Comparison of ENCODE assay signal across 11 cellular contexts in genomic region chr15:73691398-73691797, GRCh38. TPM values are rescaled to one million over a fixed set of nuclear protein-coding genes. Genes with fewer than 3 reads are reported as not detected.
DNase-seq lines count a peak whose midpoint lies in the region; ATAC-seq and TF ChIP-seq lines count a peak whose summit lies in the region.
"Had no signal": no experiment of that assay in that cellular context is flagged by ENCODE, and none has a peak within 500 bp of the region (broad histone marks: within the 10 kb centered on the region; RNA-seq: fewer than 3 reads in every experiment).

No MANE protein-coding gene starts in this region.

- no peak overlapping the region for H3K4me3 Mint-ChIP-seq in activated CD4-positive, alpha-beta T cell treated with anti-CD3 and anti-CD28 coated beads for 36 hours

- no peaks in the 10 kb centered on the region for H3K9me3 ChIP-seq in tibial artery
- H3K9me3 ChIP-seq: uterus had no signal

- H3K27ac Mint-ChIP-seq in activated CD4-positive, alpha-beta T cell treated with anti-CD3 and anti-CD28 coated beads for 36 hours: no peak overlapping the region

- CTCF ChIA-PET in activated CD4-positive, alpha-beta T cell treated with anti-CD3 and anti-CD28 coated beads for 36 hours (lab: Charles Lee): interaction anchor here (0.8 to 2.3 kb wide), 3 partner anchors 14 to 57 kb away, joined by 3 to 16 read pairs (median 7); no protein-coding TSS in a partner anchor

- POLR2A ChIA-PET in activated CD4-positive, alpha-beta T cell treated with anti-CD3 and anti-CD28 coated beads for 36 hours (lab: Charles Lee): no interaction called here

- H3K4me1 Mint-ChIP-seq in activated CD4-positive, alpha-beta T cell treated with anti-CD3 and anti-CD28 coated beads for 36 hours: peaks cover 8% of the 10 kb centered on the region

- intact Hi-C loops in activated CD4-positive, alpha-beta T cell treated with anti-CD3 and anti-CD28 coated beads for 36 hours (cut with DNase I, micrococcal nuclease): loop anchor here in 1 of 2 experiments (10.0 kb wide), 1 partner anchor 387 kb away; no protein-coding TSS in a partner anchor
- intact Hi-C loops in tibial artery (cut with DNase I; ENCODE audit: low total_unique reads): loop anchor here (10.0 kb wide), 1 partner anchor 213 kb away; no protein-coding TSS in a partner anchor

- no peaks in the 10 kb centered on the region for H3K36me3 ChIP-seq in kidney epithelial cell (ENCODE audit: control insufficient read depth, insufficient read depth, low read length)
- no peaks in the 10 kb centered on the region for H3K36me3 ChIP-seq in tibial artery
- H3K36me3 ChIP-seq: uterus had no signal

- peaks cover 0 to 95% (median 67%) of the 10 kb centered on the region in 4 donors for H3K4me1 ChIP-seq in tibial artery

- no peaks in the 10 kb centered on the region for H3K36me3 Mint-ChIP-seq in activated CD4-positive, alpha-beta T cell treated with anti-CD3 and anti-CD28 coated beads for 36 hours (ENCODE audit: low read depth)

- no peak overlapping the region for H3K4me3 ChIP-seq in kidney epithelial cell (ENCODE audit: low read depth, low read length)
- no peak overlapping the region for H3K4me3 ChIP-seq in tibial artery
- H3K4me3 ChIP-seq: uterus had no signal

- peaks cover 40% of the 10 kb centered on the region for H3K27me3 Mint-ChIP-seq in activated CD4-positive, alpha-beta T cell treated with anti-CD3 and anti-CD28 coated beads for 36 hours

- ATAC-seq in activated CD4-positive, alpha-beta T cell treated with anti-CD3 and anti-CD28 coated beads for 36 hours: no peak
- ATAC-seq in GM21825 (IDR thresholded peaks at IDR 0.05; ENCODE audit: unreplicated experiment) (no peak), GM21381 (IDR thresholded peaks at IDR 0.05; ENCODE audit: unreplicated experiment) (no peak), GM21360 (IDR thresholded peaks at IDR 0.05; ENCODE audit: unreplicated experiment) (no peak)

- no peaks in the 10 kb centered on the region for H3K27me3 ChIP-seq in kidney epithelial cell (ENCODE audit: control insufficient read depth, insufficient read depth, low read length)
- no peaks in the 10 kb centered on the region for H3K27me3 ChIP-seq in tibial artery
- H3K27me3 ChIP-seq: uterus had no signal

- H3K27ac ChIP-seq in tibial artery: peak overlapping the region; percentile 29 to 49
- H3K27ac ChIP-seq: uterus had no signal

- no peaks in the 10 kb centered on the region for H3K9me3 Mint-ChIP-seq in activated CD4-positive, alpha-beta T cell treated with anti-CD3 and anti-CD28 coated beads for 36 hours (ENCODE audit: low read depth)

- TF ChIP-seq CTCF in kidney epithelial cell (IDR thresholded peaks at IDR 0.05; ENCODE audit: insufficient read depth, low read length, poor library complexity, severe bottlenecking): no peak
- TF ChIP-seq CTCF in tibial artery (IDR thresholded peaks at IDR 0.05): peak in 1 of 2 experiments; percentile 28

- DNase-seq in activated CD4-positive, alpha-beta T cell treated with anti-CD3 and anti-CD28 coated beads for 36 hours: peak; percentile 33
- no peak for DNase-seq in activated CD4-positive, alpha-beta T cell treated with anti-CD3 and anti-CD28 coated beads, Interleukin-2, amount 50 U/mL, for 48 hours
- DNase-seq in cerebellar cortex (ENCODE audit: low spot score): peak; percentile 65
- peak; percentile 14 for DNase-seq in kidney epithelial cell (ENCODE audit: low read depth)
- DNase-seq in tibial artery: peak; percentile 88 to 89
- DNase-seq: ACHN; stimulated activated CD4-positive, alpha-beta T cell treated with anti-CD3 and anti-CD28 coated beads, Interleukin-12 subunit alpha, Interleukin-12 subunit beta, amount 100 ng/mL, for 4 hours had no signal

RNA-seq across cellular contexts. Expression of gene CD276, which starts 7.2 kb away (rescaled TPM):
- total RNA-seq in activated CD4-positive, alpha-beta T cell treated with anti-CD3 and anti-CD28 coated beads for 36 hours: 1 to 10 TPM; 2.6 to 3.0 TPM
- 153 and 166 TPM in 2 replicates for total RNA-seq in kidney epithelial cell

RNA-seq across cellular contexts. Expression of gene NPTN, which starts 58.2 kb away (rescaled TPM):
- total RNA-seq in activated CD4-positive, alpha-beta T cell treated with anti-CD3 and anti-CD28 coated beads for 36 hours: 10 to 100 TPM; 43.5 to 73.4 TPM
- 96.5 and 99.9 TPM in 2 replicates for total RNA-seq in kidney epithelial cell

Comparison
In these comparisons a context has a peak if more than half of its experiments do, and no peak if none do; other contexts are left out.
1. DNase-seq: peak in activated CD4-positive, alpha-beta T cell treated with anti-CD3 and anti-CD28 coated beads for 36 hours (single experiment), cerebellar cortex (single experiment), kidney epithelial cell (single experiment) and tibial artery (2 of 2); none in activated CD4-positive, alpha-beta T cell treated with anti-CD3 and anti-CD28 coated beads, Interleukin-2, amount 50 U/mL, for 48 hours (0 of 2).
2. RNA of gene CD276, which starts 7.2 kb away (total RNA-seq): 153 to 166 TPM in kidney epithelial cell; 2.6 to 3.0 TPM in activated CD4-positive, alpha-beta T cell treated with anti-CD3 and anti-CD28 coated beads for 36 hours; every median in the first group is over 10 times any median in the second.